In genomic region chr5:36656556-36656955, GRCh38 we compare ENCODE assay signal across 24 cellular contexts. TPM values are rescaled to one million over a fixed set of nuclear protein-coding genes. Genes with fewer than 3 reads are reported as not detected.
A peak's percentile ranks its signal among the peaks of the same experiment; 100 is the strongest.
DNase-seq lines count a peak whose midpoint lies in the region; ATAC-seq and TF ChIP-seq lines count a peak whose summit lies in the region.
"Had no signal": no experiment of that assay in that cellular context is flagged by ENCODE, and none has a peak within 500 bp of the region (broad histone marks: within the 10 kb centered on the region; RNA-seq: fewer than 3 reads in every experiment).

No MANE protein-coding gene starts in this region.

- POLR2A ChIA-PET in HCT116 (lab: Charles Lee) (no interaction called here), PC-9 (lab: Charles Lee; ENCODE audit: unreplicated experiment) (no interaction called here)

- H3K27ac ChIP-seq in HCT116 (ENCODE audit: low read depth, low read length) (peak overlapping the region; percentile 85; the same call in 1 of the 2 replicates), PC-9 (peak overlapping the region; percentile 95), epithelial cell of prostate (peak overlapping the region; percentile 96), gastrocnemius medialis (peak overlapping the region; percentile 85 to 89 (median 87)), tibial artery (no peak overlapping the region)
- H3K27ac ChIP-seq: BLaER1, parathyroid adenoma, right lobe of liver, SJCRH30, VCaP had no signal

- H4K20me1 ChIP-seq in HCT116 (ENCODE audit: insufficient read depth) (no peaks in the 10 kb centered on the region), PC-9 (ENCODE audit: insufficient read depth) (no peaks in the 10 kb centered on the region)
- H4K20me1 ChIP-seq: BLaER1 had no signal

- H3K79me2 ChIP-seq in HCT116 (ENCODE audit: insufficient read depth, low read length), result no peaks in the 10 kb centered on the region
- H3K79me2 ChIP-seq in PC-9 (ENCODE audit: low read depth), result peaks cover 26% of the 10 kb centered on the region; the same call in 1 of the 2 replicates
- H3K79me2 ChIP-seq: parathyroid adenoma had no signal

- in situ Hi-C loops in gastrocnemius medialis (cut with MboI; ENCODE audit: low sequenced_read_pairs in 4 of 4), result no loop called here

- H3K36me3 ChIP-seq in HCT116 (ENCODE audit: control insufficient read depth in 1 of 2, insufficient read depth in 2 of 2, low read length in 2 of 2) (no peaks in the 10 kb centered on the region), PC-9 (ENCODE audit: low read depth) (peaks cover 41% of the 10 kb centered on the region), gastrocnemius medialis (no peaks in the 10 kb centered on the region), tibial artery (no peaks in the 10 kb centered on the region)
- H3K36me3 ChIP-seq: BLaER1, esophagus squamous epithelium, right lobe of liver, SJCRH30, transverse colon had no signal

- TF ChIP-seq POLR2A in HCT116 (IDR thresholded peaks at IDR 0.05; ENCODE audit: borderline replicate concordance, extremely low read depth, insufficient read depth, insufficient read length), result no peak
- no peak for TF ChIP-seq POLR2A in gastrocnemius medialis (IDR thresholded peaks at IDR 0.05)

- H3K4me2 ChIP-seq in HCT116 (ENCODE audit: low read length) (peak overlapping the region; percentile 60), PC-9 (peak overlapping the region; percentile 69)

- H3K27me3 ChIP-seq in HCT116 (ENCODE audit: insufficient read depth, low read length) (no peaks in the 10 kb centered on the region), PC-9 (ENCODE audit: insufficient read depth, low read depth) (no peaks in the 10 kb centered on the region), gastrocnemius medialis (no peaks in the 10 kb centered on the region), tibial artery (peaks cover 0 to 3% of the 10 kb centered on the region in 2 donors)
- H3K27me3 ChIP-seq: BLaER1, esophagus squamous epithelium, right lobe of liver, SJCRH30, transverse colon had no signal

- DNase-seq in HCT116 (ENCODE audit: low read depth, low spot score) (no peak), PC-9 (peak in 1 of 2 experiments; percentile 96), epithelial cell of prostate (ENCODE audit: low read depth, low spot score) (no peak), gastrocnemius medialis (no peak), tibial artery (no peak)
- no peak for DNase-seq in activated CD4-positive, alpha-beta T cell treated with anti-CD3 and anti-CD28 coated beads, Interleukin-2, amount 50 U/mL, for 4 hours
- DNase-seq in central memory CD4-positive, alpha-beta T cell, result no peak
- DNase-seq: activated CD4-positive, alpha-beta T cell treated with anti-CD3 and anti-CD28 coated beads for 36 hours; activated effector memory CD4-positive, alpha-beta T cell treated with Interleukin-2 at 50 U/mL for 16 hours; anterior cingulate cortex; cortex of kidney; esophagus squamous epithelium; NCI-H2107; NCI-H748 treated with DMSO at 0.1 percent for 48 hours; right lobe of liver; SJCRH30; stimulated activated CD4-positive, alpha-beta T cell treated with anti-CD3 and anti-CD28 coated beads, Interleukin-2, amount 100 ng/mL, for 48 hours; T-helper 9 cell; transverse colon had no signal

- ATAC-seq in HCT116 (no peak), gastrocnemius medialis (no peak)
- ATAC-seq: activated CD4-positive, alpha-beta T cell treated with anti-CD3 and anti-CD28 coated beads for 36 hours; activated naive CD4-positive, alpha-beta T cell treated with anti-CD3 and anti-CD28 coated beads, Interleukin-2, amount 50 U/mL, for 72 hours had no signal

- BruUV-seq in HCT116 (replicated peaks; lab: Mats Ljungman, UMichigan) (no TSS peak), PC-9 (replicated peaks; lab: Mats Ljungman, UMichigan) (no TSS peak)

- H3F3A ChIP-seq in PC-9 (ENCODE audit: insufficient read depth, low read depth), result peaks cover 57% of the 10 kb centered on the region

- H3K9me2 ChIP-seq in HCT116 (ENCODE audit: insufficient read depth), result no peaks in the 10 kb centered on the region
- H3K9me2 ChIP-seq in PC-9 (ENCODE audit: insufficient read depth), result no peaks in the 10 kb centered on the region

- CTCF ChIA-PET in HCT116 (lab: Charles Lee), result no interaction called here
- CTCF ChIA-PET in PC-9 (lab: Charles Lee), result no interaction called here

- H3K4me3 ChIP-seq in HCT116 (replicated peaks in 1 of 2; ENCODE audit: low read depth in 1 of 2, low read length in 2 of 2), result no peak overlapping the region
- 0 out of 2 replicates have a peak overlapping the region, but pooled peaks have one; percentile 2 for H3K4me3 ChIP-seq in PC-9
- no peak overlapping the region for H3K4me3 ChIP-seq in gastrocnemius medialis
- H3K4me3 ChIP-seq in tibial artery, result no peak overlapping the region
- H3K4me3 ChIP-seq: BLaER1, esophagus squamous epithelium, right lobe of liver, SJCRH30, transverse colon had no signal

- intact Hi-C loops in HCT116 (cut with micrococcal nuclease), result no loop called here
- intact Hi-C loops in PC-9 (cut with micrococcal nuclease; ENCODE audit: unreplicated experiment), result no loop called here
- intact Hi-C loops in gastrocnemius medialis (cut with DNase I; ENCODE audit: low total_unique reads), result loop anchor here (2.0 to 10.0 kb wide), 3 partner anchors 46 to 1508 kb away; partner anchors contain the start of gene NIPBL
- intact Hi-C loops in tibial artery (cut with DNase I; ENCODE audit: low total_unique reads), result no loop called here

- no peak for TF ChIP-seq RAD21 in HCT116 (IDR thresholded peaks at IDR 0.05; ENCODE audit: low read depth)

- H3K4me1 ChIP-seq in HCT116 (ENCODE audit: control insufficient read depth in 1 of 2, insufficient read depth in 2 of 2, low read length in 2 of 2), result peaks cover 27 to 59% of the 10 kb centered on the region in 2 experiments
- peaks cover 70% of the 10 kb centered on the region for H3K4me1 ChIP-seq in PC-9 (replicated peaks; ENCODE audit: insufficient read depth)
- H3K4me1 ChIP-seq in gastrocnemius medialis, result peaks cover 66 to 67% of the 10 kb centered on the region in 2 donors
- H3K4me1 ChIP-seq in tibial artery, result peaks cover 0 to 16% (median 8%) of the 10 kb centered on the region in 4 donors

- H3K9ac ChIP-seq in HCT116 (ENCODE audit: low read length), result 0 out of 2 replicates have a peak overlapping the region, but pooled peaks have one; percentile 4
- H3K9ac ChIP-seq: BLaER1, parathyroid adenoma had no signal

- RAD21 ChIA-PET in HCT116 (lab: Charles Lee; ENCODE audit: low non-redundant PET in 1 of 2, low total read pairs in 2 of 2, uncharacterized antibody in 2 of 2, unreplicated experiment in 2 of 2), result no interaction called here

- no peak for TF ChIP-seq CTCF in HCT116 (IDR thresholded peaks at IDR 0.05 in 2 of 3, conservative IDR thresholded peaks at IDR 0.05 in 1 of 3; ENCODE audit: borderline replicate concordance in 1 of 3, insufficient read depth in 1 of 3, low read depth in 2 of 3, low read length in 2 of 3)
- no peak for TF ChIP-seq CTCF in PC-9 (conservative IDR thresholded peaks at IDR 0.05)
- no peak for TF ChIP-seq CTCF in gastrocnemius medialis (IDR thresholded peaks at IDR 0.05 in 4 of 5, conservative IDR thresholded peaks at IDR 0.05 in 1 of 5)
- no peak for TF ChIP-seq CTCF in tibial artery (IDR thresholded peaks at IDR 0.05)

- no peaks in the 10 kb centered on the region for H3K9me3 ChIP-seq in HCT116 (ENCODE audit: control insufficient read depth in 1 of 2, insufficient read depth in 1 of 2, low read depth in 1 of 2, low read length in 2 of 2)
- H3K9me3 ChIP-seq in PC-9 (ENCODE audit: insufficient read depth, low read depth), result no peaks in the 10 kb centered on the region
- H3K9me3 ChIP-seq in gastrocnemius medialis, result no peaks in the 10 kb centered on the region
- no peaks in the 10 kb centered on the region for H3K9me3 ChIP-seq in tibial artery
- H3K9me3 ChIP-seq: BLaER1, esophagus squamous epithelium, right lobe of liver, SJCRH30, transverse colon had no signal

- no peak overlapping the region for H2AFZ ChIP-seq in HCT116 (ENCODE audit: low read depth, low read length, poor library complexity, severe bottlenecking)
- no peak overlapping the region for H2AFZ ChIP-seq in PC-9
- H2AFZ ChIP-seq: parathyroid adenoma had no signal

TF ChIP-seq in HCT116, 20 proteins besides CTCF, POLR2A, EP300 and RAD21:
- TF ChIP-seq SP1 (IDR thresholded peaks at IDR 0.05; ENCODE audit: low read depth) (0 out of 2 replicates have a peak, but pooled peaks have one; percentile 14), SIN3A (IDR thresholded peaks at IDR 0.05; ENCODE audit: low read depth) (no peak), EZH2phosphoT487 (IDR thresholded peaks at IDR 0.05; ENCODE audit: borderline replicate concordance) (no peak), CEBPB (IDR thresholded peaks at IDR 0.05; ENCODE audit: low read depth) (no peak)

RNA-seq across cellular contexts. Expression of gene SLC1A3, which starts 50.1 kb away (rescaled TPM):
- total RNA-seq in HCT116 (2021; ENCODE audit: unreplicated experiment) (12.9 TPM), PC-9 (2021) (0.24 TPM in 1 of 2 replicates, not detected in the other), gastrocnemius medialis (10 to 100 TPM in 3 of 4 donors, 1 to 10 TPM in 1; 5.3 to 69.4 (median 17.4) TPM)
- 7.1 and 11.5 TPM in 2 replicates for polyA plus RNA-seq in HCT116 (2012)
- total RNA-seq: HT-29 had no signal

Comparison
In these comparisons a context has a peak if more than half of its experiments do, and no peak if none do; other contexts are left out.
1. H3K27ac ChIP-seq: peak in HCT116 (single experiment), PC-9 (single experiment), epithelial cell of prostate (single experiment) and gastrocnemius medialis (4 of 4); none in tibial artery (0 of 2).